In the genomic region with DNA sequence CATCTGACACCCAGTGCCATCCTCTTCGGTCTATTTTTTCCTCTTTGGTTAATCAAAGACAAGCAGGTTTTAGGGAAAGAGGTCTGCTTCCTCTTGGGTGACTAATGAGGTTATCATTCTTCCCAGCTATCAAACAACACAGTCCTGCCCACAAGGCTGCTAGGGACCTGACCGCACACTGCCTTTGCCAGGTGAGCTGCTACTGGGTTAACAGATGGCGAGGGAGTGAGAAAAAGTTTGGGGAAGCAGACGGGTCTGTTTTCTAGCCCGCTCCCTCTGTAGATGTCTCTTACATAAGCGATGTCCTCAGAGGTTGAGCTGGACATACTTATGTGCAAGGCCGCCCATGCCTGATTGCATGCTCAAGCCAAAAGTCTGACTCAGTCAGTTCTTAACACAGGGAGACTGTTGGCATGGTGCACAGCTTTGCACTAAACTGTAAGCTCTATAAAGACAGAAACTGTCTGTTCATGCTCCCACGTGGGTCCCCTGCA, we compare ENCODE assay signal across 20 cellular contexts.
DNase-seq lines count a peak whose midpoint lies in the region; ATAC-seq lines count a peak whose summit lies in the region.
"Had no signal": no experiment of that assay in that cellular context is flagged by ENCODE, and none has a peak within 500 bp of the region (broad histone marks: within the 10 kb centered on the region; RNA-seq: fewer than 3 reads in every experiment).

No MANE protein-coding gene starts in this region.

- no peak overlapping the region for H2BK5ac ChIP-seq in trophoblast cell (ENCODE audit: low read depth, low read length, poor library complexity)

- no peak overlapping the region for H3K23ac ChIP-seq in trophoblast cell (ENCODE audit: low read length)

- H3K27me3 Mint-ChIP-seq in activated T-cell treated with anti-CD3 and anti-CD28 coated beads, Interleukin-2, amount 50 U/mL, for 72 hours (ENCODE audit: low read depth) = peaks cover 3% of the 10 kb centered on the region
- H3K27me3 Mint-ChIP-seq in immature natural killer cell (ENCODE audit: low read depth in 3 of 3) = peaks cover 0 to 6% (median 0%) of the 10 kb centered on the region in 3 donors

- H3K79me1 ChIP-seq in trophoblast cell (ENCODE audit: low read length) = no peaks in the 10 kb centered on the region

- H2BK120ac ChIP-seq in trophoblast cell (ENCODE audit: insufficient read depth, low read length, poor library complexity) = no peak overlapping the region

- H4K12ac ChIP-seq in trophoblast cell (ENCODE audit: low read depth, low read length) = no peak overlapping the region

- no peaks in the 10 kb centered on the region for H3K27me3 ChIP-seq in trophoblast cell (ENCODE audit: insufficient read depth, low read length)

- H3K27ac Mint-ChIP-seq in activated T-cell treated with anti-CD3 and anti-CD28 coated beads, Interleukin-2, amount 50 U/mL, for 72 hours = peak overlapping the region; percentile 4
- peak overlapping the region in 5 of 6 donors; percentile 55 to 74 (median 64) for H3K27ac Mint-ChIP-seq in immature natural killer cell
- H3K27ac Mint-ChIP-seq: activated CD4-positive, alpha-beta T cell treated with anti-CD3 and anti-CD28 coated beads for 36 hours; CD4-positive, alpha-beta memory T cell; nephron; stimulated activated naive CD8-positive, alpha-beta T cell treated with anti-CD3 and anti-CD28 coated beads, Interleukin-15, Interleukin-2, amounts not matched to agents 100 ng/mL and 50 ng/mL, for 24 hours had no signal

- no peak overlapping the region for H2AK5ac ChIP-seq in trophoblast cell (ENCODE audit: low read length)

- no peaks in the 10 kb centered on the region for H3K36me3 Mint-ChIP-seq in activated T-cell treated with anti-CD3 and anti-CD28 coated beads, Interleukin-2, amount 50 U/mL, for 72 hours (ENCODE audit: insufficient read depth in 2 of 2)
- H3K36me3 Mint-ChIP-seq in immature natural killer cell = no peaks in the 10 kb centered on the region
- H3K36me3 Mint-ChIP-seq: CD4-positive, alpha-beta memory T cell had no signal

- no peak overlapping the region for H3K14ac ChIP-seq in trophoblast cell (ENCODE audit: low read length)

- H3K4me3 ChIP-seq in trophoblast cell (ENCODE audit: low read depth, low read length) = no peak overlapping the region
- H3K4me3 ChIP-seq: coronary artery had no signal

- H3K4me1 ChIP-seq in trophoblast cell (ENCODE audit: control insufficient read depth in 1 of 2, insufficient read depth in 2 of 2, low read length in 2 of 2) = no peaks in the 10 kb centered on the region

- H3K4me2 ChIP-seq in trophoblast cell (ENCODE audit: low read length) = no peak overlapping the region

- no peak overlapping the region for H4K91ac ChIP-seq in trophoblast cell (ENCODE audit: low read depth, low read length)

- no CpG with 5 or more reads among the region's 8 CpGs for WGBS in trophoblast cell (ENCODE audit: extremely low coverage, insufficient coverage, insufficient read length)

- no peak overlapping the region for H2BK12ac ChIP-seq in trophoblast cell (ENCODE audit: low read length)

- no peak overlapping the region for H3K27ac ChIP-seq in trophoblast cell (ENCODE audit: low read depth, low read length)
- H3K27ac ChIP-seq: coronary artery, epithelial cell of prostate had no signal

- H3K9ac ChIP-seq in trophoblast cell (ENCODE audit: low read length) = no peak overlapping the region

- H3K9me3 Mint-ChIP-seq in activated T-cell treated with anti-CD3 and anti-CD28 coated beads, Interleukin-2, amount 50 U/mL, for 72 hours = no peaks in the 10 kb centered on the region
- no peaks in the 10 kb centered on the region for H3K9me3 Mint-ChIP-seq in immature natural killer cell
- H3K9me3 Mint-ChIP-seq: nephron; stimulated activated naive CD8-positive, alpha-beta T cell treated with anti-CD3 and anti-CD28 coated beads, Interleukin-15, Interleukin-2, amounts not matched to agents 100 ng/mL and 50 ng/mL, for 24 hours had no signal

- no peaks in the 10 kb centered on the region for H3K79me2 ChIP-seq in trophoblast cell (ENCODE audit: control insufficient read depth, insufficient read depth, low read length, poor library complexity)

- H3K4me3 Mint-ChIP-seq in activated T-cell treated with anti-CD3 and anti-CD28 coated beads, Interleukin-2, amount 50 U/mL, for 72 hours = no peak overlapping the region
- peak overlapping the region; percentile 15 to 51 (median 21) for H3K4me3 Mint-ChIP-seq in immature natural killer cell
- H3K4me3 Mint-ChIP-seq: activated CD4-positive, alpha-beta T cell treated with anti-CD3 and anti-CD28 coated beads for 36 hours; CD4-positive, alpha-beta memory T cell; nephron; stimulated activated naive CD8-positive, alpha-beta T cell treated with anti-CD3 and anti-CD28 coated beads, Interleukin-15, Interleukin-2, amounts not matched to agents 100 ng/mL and 50 ng/mL, for 24 hours had no signal

- H3K9me3 ChIP-seq in trophoblast cell (ENCODE audit: insufficient read depth, low read depth, low read length) = no peaks in the 10 kb centered on the region

- H3K18ac ChIP-seq in trophoblast cell (ENCODE audit: low read length) = no peak overlapping the region

- no peak overlapping the region for H4K8ac ChIP-seq in trophoblast cell (ENCODE audit: low read depth, low read length)

- no peak for ATAC-seq in activated T-cell treated with anti-CD3 and anti-CD28 coated beads, Interleukin-2, amount 50 U/mL, for 72 hours (replicated peaks in 1 of 2)
- no peak for ATAC-seq in HG02981 (IDR thresholded peaks at IDR 0.05; ENCODE audit: unreplicated experiment)
- ATAC-seq in HG03521 (IDR thresholded peaks at IDR 0.05; ENCODE audit: unreplicated experiment) = no peak
- ATAC-seq: activated CD4-positive, alpha-beta T cell treated with anti-CD3 and anti-CD28 coated beads for 36 hours had no signal

- no peak for DNase-seq in activated T-cell treated with anti-CD3 and anti-CD28 coated beads, Interleukin-2, amount 50 U/mL, for 72 hours
- no peak for DNase-seq in activated T-cell treated with anti-CD3 and anti-CD28 coated beads, Interleukin-2, amount 50 U/mL, for 1 hour
- peak; percentile 2 for DNase-seq in RKO (ENCODE audit: low spot score)
- DNase-seq in immature natural killer cell = no peak
- DNase-seq in NCI-H1436 (lab: John Stamatoyannopoulos, UW) = no peak
- DNase-seq in trophoblast cell = no peak
- DNase-seq: activated CD4-positive, alpha-beta T cell treated with anti-CD3 and anti-CD28 coated beads for 36 hours; activated CD8-positive, alpha-beta memory T cell treated with anti-CD3 and anti-CD28 coated beads, Interleukin-2, amount 50 U/mL, for 4 hours; activated naive CD4-positive, alpha-beta T cell treated with Interleukin-2 at 50 U/mL for 16 hours; CD4-positive, alpha-beta memory T cell; NCI-H2081 treated with DMSO at 0.1 percent for 48 hours; SIG-M5; stimulated activated CD4-positive, alpha-beta T cell treated with anti-CD3 and anti-CD28 coated beads, Interleukin-15, amount 100 ng/mL, for 24 hours; T-helper 2 cell had no signal

- H3K4ac ChIP-seq in trophoblast cell (ENCODE audit: low read depth, low read length) = no peak overlapping the region

- H3K36me3 ChIP-seq in trophoblast cell (ENCODE audit: control insufficient read depth in 1 of 2, insufficient read depth in 2 of 2, low read length in 2 of 2) = no peaks in the 10 kb centered on the region

- no peak overlapping the region for H2AFZ ChIP-seq in trophoblast cell (ENCODE audit: insufficient read depth, low read length, poor library complexity)

- H3K4me1 Mint-ChIP-seq in activated T-cell treated with anti-CD3 and anti-CD28 coated beads, Interleukin-2, amount 50 U/mL, for 72 hours (ENCODE audit: low read depth) = no peaks in the 10 kb centered on the region
- H3K4me1 Mint-ChIP-seq in immature natural killer cell = peaks cover 72 to 80% of the 10 kb centered on the region in 2 donors
- H3K4me1 Mint-ChIP-seq: activated CD4-positive, alpha-beta T cell treated with anti-CD3 and anti-CD28 coated beads for 36 hours; CD4-positive, alpha-beta memory T cell; nephron had no signal

Comparison
In these comparisons a context has a peak if more than half of its experiments do, and no peak if none do; other contexts are left out.
1. H3K4me3 Mint-ChIP-seq: peak in immature natural killer cell (5 of 5); none in activated T-cell treated with anti-CD3 and anti-CD28 coated beads, Interleukin-2, amount 50 U/mL, for 72 hours (0 of 2).